ENCODE assay signal across 9 cellular contexts in genomic region chr1:54973205-54973921, GRCh38. TPM values are rescaled to one million over a fixed set of nuclear protein-coding genes. Genes with fewer than 3 reads are reported as not detected.
DNase-seq lines count a peak whose midpoint lies in the region; ATAC-seq and TF ChIP-seq lines count a peak whose summit lies in the region.
"Had no signal": no experiment of that assay in that cellular context is flagged by ENCODE, and none has a peak within 500 bp of the region (broad histone marks: within the 10 kb centered on the region; RNA-seq: fewer than 3 reads in every experiment).

No MANE protein-coding gene starts in this region.

- no peaks in the 10 kb centered on the region for H3K4me1 ChIP-seq in lung (ENCODE audit: control insufficient read depth in 2 of 2, insufficient read depth in 2 of 2, low read length in 2 of 2)

- 32 to 35% methylated on average over 5 of the region's 5 CpGs for WGBS in lung, 2 donors

- TF ChIP-seq CTCF in AG10803 (conservative IDR thresholded peaks at IDR 0.05; ENCODE audit: low read length) = peak; percentile 62
- no peak for TF ChIP-seq CTCF in lung (IDR thresholded peaks at IDR 0.05; ENCODE audit: control extremely low read depth, extremely low read depth)

- H3K9me3 ChIP-seq in MG63 (no peaks in the 10 kb centered on the region), lung (ENCODE audit: control insufficient read depth in 2 of 2, insufficient read depth in 1 of 2, low read length in 1 of 2) (no peaks in the 10 kb centered on the region)
- H3K9me3 ChIP-seq: ovary had no signal

- ATAC-seq in lung (ENCODE audit: insufficient read depth, low FRiP score) (peak; percentile 55), GM18505 (IDR thresholded peaks at IDR 0.05; ENCODE audit: unreplicated experiment) (no peak), HG03565 (IDR thresholded peaks at IDR 0.05; ENCODE audit: unreplicated experiment) (no peak)

- no peak for TF ChIP-seq POLR2A in GM18505 (IDR thresholded peaks at IDR 0.05; ENCODE audit: borderline replicate concordance, extremely low read depth, insufficient read depth, insufficient read length)

- no peaks in the 10 kb centered on the region for H3K36me3 ChIP-seq in MG63
- H3K36me3 ChIP-seq in lung (ENCODE audit: control insufficient read depth in 2 of 2, insufficient read depth in 2 of 2, low read length in 2 of 2) = no peaks in the 10 kb centered on the region
- H3K36me3 ChIP-seq: ovary had no signal

- peak overlapping the region in 1 of 2 donors; percentile 6 for H3K27ac ChIP-seq in lung (ENCODE audit: low read depth in 1 of 2, low read length in 1 of 2)
- H3K27ac ChIP-seq: ovary had no signal

- H3K27me3 ChIP-seq in MG63 (no peaks in the 10 kb centered on the region), lung (ENCODE audit: control insufficient read depth, insufficient read depth) (no peaks in the 10 kb centered on the region)
- H3K27me3 ChIP-seq: ovary had no signal

- peak; percentile 82 for DNase-seq in AG10803 (ENCODE audit: low read depth)
- DNase-seq in MG63 = peak; percentile 74
- peak; percentile 51 for DNase-seq in dedifferentiated amniotic fluid mesenchymal stem cell (ENCODE audit: extremely low spot score)
- DNase-seq in lung (ENCODE audit: low spot score) = no peak
- no peak for DNase-seq in activated CD4-positive, alpha-beta T cell treated with anti-CD3 and anti-CD28 coated beads, Interleukin-2, amount 50 U/mL, for 48 hours
- no peak for DNase-seq in activated gamma-delta T cell treated with Interleukin-2 at 50 U/mL for 16 hours

- H3K4me3 ChIP-seq in AG10803 (ENCODE audit: low read length) = no peak overlapping the region
- no peak overlapping the region for H3K4me3 ChIP-seq in MG63
- H3K4me3 ChIP-seq in lung = no peak overlapping the region
- H3K4me3 ChIP-seq: ovary had no signal

RNA-seq across cellular contexts. Expression of gene TMEM61, which starts 7.1 kb away (rescaled TPM):
- total RNA-seq in MG63 (2014; rRNA removed; shearing (Covaris generic); ENCODE audit: low replicate concordance) = not detected in 2 replicates
- total RNA-seq in lung = 1 to 10 TPM; 1.1 to 2.1 TPM
- polyA plus RNA-seq in lung = 1 to 10 TPM in 1 of 2 donors, under 1 TPM in 1; 0.91 to 1.6 TPM

RNA-seq across cellular contexts. Expression of gene BSND, which starts 25.4 kb away (rescaled TPM):
- not detected in 2 replicates for total RNA-seq in MG63 (2014; rRNA removed; shearing (Covaris generic); ENCODE audit: low replicate concordance)
- total RNA-seq in lung = not detected
- polyA plus RNA-seq in lung = under 1 TPM in 1 of 2 donors, not detected in 1; 0.02 TPM

Comparison
In these comparisons a context has a peak if more than half of its experiments do, and no peak if none do; other contexts are left out.
1. DNase-seq: peak in AG10803 (single experiment), MG63 (single experiment) and dedifferentiated amniotic fluid mesenchymal stem cell (single experiment); none in lung (single experiment), activated CD4-positive, alpha-beta T cell treated with anti-CD3 and anti-CD28 coated beads, Interleukin-2, amount 50 U/mL, for 48 hours (0 of 2) and activated gamma-delta T cell treated with Interleukin-2 at 50 U/mL for 16 hours (single experiment).